Comparison of ENCODE assay signal across 2 cellular contexts in the genomic region with DNA sequence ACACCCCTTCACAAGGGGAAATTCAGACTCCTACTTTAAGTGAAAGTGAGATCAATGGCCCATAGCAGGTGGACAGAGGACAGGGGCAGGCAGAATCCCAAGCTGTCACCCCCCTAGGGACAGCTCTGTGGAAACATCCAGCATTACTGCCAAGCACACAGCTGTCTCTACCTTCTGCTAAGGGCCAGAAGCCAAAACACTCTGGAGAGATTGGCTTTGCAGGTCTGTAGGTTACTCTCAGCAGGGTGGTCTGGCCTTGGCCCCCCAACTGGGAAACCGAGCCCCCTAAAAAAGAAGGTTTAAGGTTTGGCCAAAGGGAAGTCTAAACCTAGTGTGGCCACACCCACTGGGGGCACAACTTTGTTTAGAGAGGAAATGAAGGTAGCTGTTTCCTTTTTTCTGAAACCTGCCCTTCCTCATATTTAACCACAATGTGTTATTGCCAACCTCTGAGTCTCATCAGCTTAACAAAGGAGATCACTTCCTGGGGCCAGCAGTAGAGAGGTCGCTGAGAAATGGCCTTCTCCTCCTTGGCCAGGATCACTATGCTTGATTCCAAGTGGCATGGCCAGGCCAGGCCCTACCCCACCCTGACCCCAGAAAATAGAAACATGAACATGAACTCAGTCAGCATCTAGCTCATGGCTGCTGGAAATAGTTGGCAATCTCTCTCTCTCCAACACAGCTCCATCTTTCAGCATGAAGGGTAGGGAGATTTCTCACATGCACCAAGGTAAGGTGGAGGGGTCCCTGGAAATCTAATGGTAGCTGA.
TF ChIP-seq lines count a peak whose summit lies in the region.

No MANE protein-coding gene starts in this region.

TF ChIP-seq in liver, 16 proteins besides CTCF, POLR2A, EP300 and RAD21:
- TF ChIP-seq FOXA2 (IDR thresholded peaks at IDR 0.05) (no peak), EGR1 (IDR thresholded peaks at IDR 0.05; ENCODE audit: low read depth in 2 of 2) (no peak), HNF4G (IDR thresholded peaks at IDR 0.05) (no peak), RXRA (IDR thresholded peaks at IDR 0.05) (no peak), GABPA (IDR thresholded peaks at IDR 0.05 in 1 of 2, conservative IDR thresholded peaks at IDR 0.05 in 1 of 2) (no peak), TAF1 (conservative IDR thresholded peaks at IDR 0.05) (no peak), SP1 (IDR thresholded peaks at IDR 0.05) (no peak), JUND (IDR thresholded peaks at IDR 0.05) (no peak), NR2F2 (IDR thresholded peaks at IDR 0.05) (no peak), YY1 (IDR thresholded peaks at IDR 0.05) (no peak)
- TF ChIP-seq, protein P1, sequence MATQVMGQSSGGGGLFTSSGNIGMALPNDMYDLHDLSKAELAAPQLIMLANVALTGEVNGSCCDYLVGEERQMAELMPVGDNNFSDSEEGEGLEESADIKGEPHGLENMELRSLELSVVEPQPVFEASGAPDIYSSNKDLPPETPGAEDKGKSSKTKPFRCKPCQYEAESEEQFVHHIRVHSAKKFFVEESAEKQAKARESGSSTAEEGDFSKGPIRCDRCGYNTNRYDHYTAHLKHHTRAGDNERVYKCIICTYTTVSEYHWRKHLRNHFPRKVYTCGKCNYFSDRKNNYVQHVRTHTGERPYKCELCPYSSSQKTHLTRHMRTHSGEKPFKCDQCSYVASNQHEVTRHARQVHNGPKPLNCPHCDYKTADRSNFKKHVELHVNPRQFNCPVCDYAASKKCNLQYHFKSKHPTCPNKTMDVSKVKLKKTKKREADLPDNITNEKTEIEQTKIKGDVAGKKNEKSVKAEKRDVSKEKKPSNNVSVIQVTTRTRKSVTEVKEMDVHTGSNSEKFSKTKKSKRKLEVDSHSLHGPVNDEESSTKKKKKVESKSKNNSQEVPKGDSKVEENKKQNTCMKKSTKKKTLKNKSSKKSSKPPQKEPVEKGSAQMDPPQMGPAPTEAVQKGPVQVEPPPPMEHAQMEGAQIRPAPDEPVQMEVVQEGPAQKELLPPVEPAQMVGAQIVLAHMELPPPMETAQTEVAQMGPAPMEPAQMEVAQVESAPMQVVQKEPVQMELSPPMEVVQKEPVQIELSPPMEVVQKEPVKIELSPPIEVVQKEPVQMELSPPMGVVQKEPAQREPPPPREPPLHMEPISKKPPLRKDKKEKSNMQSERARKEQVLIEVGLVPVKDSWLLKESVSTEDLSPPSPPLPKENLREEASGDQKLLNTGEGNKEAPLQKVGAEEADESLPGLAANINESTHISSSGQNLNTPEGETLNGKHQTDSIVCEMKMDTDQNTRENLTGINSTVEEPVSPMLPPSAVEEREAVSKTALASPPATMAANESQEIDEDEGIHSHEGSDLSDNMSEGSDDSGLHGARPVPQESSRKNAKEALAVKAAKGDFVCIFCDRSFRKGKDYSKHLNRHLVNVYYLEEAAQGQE (IDR thresholded peaks at IDR 0.05), result no peak
- TF ChIP-seq, protein P2, sequence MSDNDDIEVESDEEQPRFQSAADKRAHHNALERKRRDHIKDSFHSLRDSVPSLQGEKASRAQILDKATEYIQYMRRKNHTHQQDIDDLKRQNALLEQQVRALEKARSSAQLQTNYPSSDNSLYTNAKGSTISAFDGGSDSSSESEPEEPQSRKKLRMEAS (IDR thresholded peaks at IDR 0.05), result no peak
- TF ChIP-seq, protein P3, sequence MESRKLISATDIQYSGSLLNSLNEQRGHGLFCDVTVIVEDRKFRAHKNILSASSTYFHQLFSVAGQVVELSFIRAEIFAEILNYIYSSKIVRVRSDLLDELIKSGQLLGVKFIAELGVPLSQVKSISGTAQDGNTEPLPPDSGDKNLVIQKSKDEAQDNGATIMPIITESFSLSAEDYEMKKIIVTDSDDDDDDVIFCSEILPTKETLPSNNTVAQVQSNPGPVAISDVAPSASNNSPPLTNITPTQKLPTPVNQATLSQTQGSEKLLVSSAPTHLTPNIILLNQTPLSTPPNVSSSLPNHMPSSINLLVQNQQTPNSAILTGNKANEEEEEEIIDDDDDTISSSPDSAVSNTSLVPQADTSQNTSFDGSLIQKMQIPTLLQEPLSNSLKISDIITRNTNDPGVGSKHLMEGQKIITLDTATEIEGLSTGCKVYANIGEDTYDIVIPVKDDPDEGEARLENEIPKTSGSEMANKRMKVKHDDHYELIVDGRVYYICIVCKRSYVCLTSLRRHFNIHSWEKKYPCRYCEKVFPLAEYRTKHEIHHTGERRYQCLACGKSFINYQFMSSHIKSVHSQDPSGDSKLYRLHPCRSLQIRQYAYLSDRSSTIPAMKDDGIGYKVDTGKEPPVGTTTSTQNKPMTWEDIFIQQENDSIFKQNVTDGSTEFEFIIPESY (IDR thresholded peaks at IDR 0.05), result no peak
- TF ChIP-seq, protein P4, sequence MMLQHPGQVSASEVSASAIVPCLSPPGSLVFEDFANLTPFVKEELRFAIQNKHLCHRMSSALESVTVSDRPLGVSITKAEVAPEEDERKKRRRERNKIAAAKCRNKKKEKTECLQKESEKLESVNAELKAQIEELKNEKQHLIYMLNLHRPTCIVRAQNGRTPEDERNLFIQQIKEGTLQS (IDR thresholded peaks at IDR 0.05), result no peak
TF ChIP-seq in liver: peak in this region for 0.

TF ChIP-seq in HepG2, 621 proteins besides CTCF, POLR2A, EP300 and RAD21:
- no peak for TF ChIP-seq ARNT2 (CRISPR knock-in tag; IDR thresholded peaks at IDR 0.05; ENCODE audit: low read depth)
- TF ChIP-seq ZNF230 (CRISPR knock-in tag; IDR thresholded peaks at IDR 0.05), result no peak
- TF ChIP-seq ZNF234 (CRISPR knock-in tag; conservative IDR thresholded peaks at IDR 0.05), result no peak
- no peak for TF ChIP-seq ZNF724P (CRISPR knock-in tag; IDR thresholded peaks at IDR 0.05; ENCODE audit: borderline replicate concordance)
- TF ChIP-seq ATF7-NPFF (CRISPR knock-in tag; IDR thresholded peaks at IDR 0.05; ENCODE audit: low read depth), result no peak
- TF ChIP-seq, protein P5, sequence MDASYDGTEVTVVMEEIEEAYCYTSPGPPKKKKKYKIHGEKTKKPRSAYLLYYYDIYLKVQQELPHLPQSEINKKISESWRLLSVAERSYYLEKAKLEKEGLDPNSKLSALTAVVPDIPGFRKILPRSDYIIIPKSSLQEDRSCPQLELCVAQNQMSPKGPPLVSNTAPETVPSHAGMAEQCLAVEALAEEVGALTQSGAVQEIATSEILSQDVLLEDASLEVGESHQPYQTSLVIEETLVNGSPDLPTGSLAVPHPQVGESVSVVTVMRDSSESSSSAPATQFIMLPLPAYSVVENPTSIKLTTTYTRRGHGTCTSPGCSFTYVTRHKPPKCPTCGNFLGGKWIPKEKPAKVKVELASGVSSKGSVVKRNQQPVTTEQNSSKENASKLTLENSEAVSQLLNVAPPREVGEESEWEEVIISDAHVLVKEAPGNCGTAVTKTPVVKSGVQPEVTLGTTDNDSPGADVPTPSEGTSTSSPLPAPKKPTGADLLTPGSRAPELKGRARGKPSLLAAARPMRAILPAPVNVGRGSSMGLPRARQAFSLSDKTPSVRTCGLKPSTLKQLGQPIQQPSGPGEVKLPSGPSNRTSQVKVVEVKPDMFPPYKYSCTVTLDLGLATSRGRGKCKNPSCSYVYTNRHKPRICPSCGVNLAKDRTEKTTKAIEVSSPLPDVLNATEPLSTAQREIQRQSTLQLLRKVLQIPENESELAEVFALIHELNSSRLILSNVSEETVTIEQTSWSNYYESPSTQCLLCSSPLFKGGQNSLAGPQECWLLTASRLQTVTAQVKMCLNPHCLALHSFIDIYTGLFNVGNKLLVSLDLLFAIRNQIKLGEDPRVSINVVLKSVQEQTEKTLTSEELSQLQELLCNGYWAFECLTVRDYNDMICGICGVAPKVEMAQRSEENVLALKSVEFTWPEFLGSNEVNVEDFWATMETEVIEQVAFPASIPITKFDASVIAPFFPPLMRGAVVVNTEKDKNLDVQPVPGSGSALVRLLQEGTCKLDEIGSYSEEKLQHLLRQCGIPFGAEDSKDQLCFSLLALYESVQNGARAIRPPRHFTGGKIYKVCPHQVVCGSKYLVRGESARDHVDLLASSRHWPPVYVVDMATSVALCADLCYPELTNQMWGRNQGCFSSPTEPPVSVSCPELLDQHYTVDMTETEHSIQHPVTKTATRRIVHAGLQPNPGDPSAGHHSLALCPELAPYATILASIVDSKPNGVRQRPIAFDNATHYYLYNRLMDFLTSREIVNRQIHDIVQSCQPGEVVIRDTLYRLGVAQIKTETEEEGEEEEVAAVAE (CRISPR knock-in tag; IDR thresholded peaks at IDR 0.05; ENCODE audit: borderline replicate concordance), result no peak
- TF ChIP-seq SP5 (CRISPR knock-in tag; IDR thresholded peaks at IDR 0.05; ENCODE audit: borderline replicate concordance, low read depth), result no peak
- TF ChIP-seq, protein P6, sequence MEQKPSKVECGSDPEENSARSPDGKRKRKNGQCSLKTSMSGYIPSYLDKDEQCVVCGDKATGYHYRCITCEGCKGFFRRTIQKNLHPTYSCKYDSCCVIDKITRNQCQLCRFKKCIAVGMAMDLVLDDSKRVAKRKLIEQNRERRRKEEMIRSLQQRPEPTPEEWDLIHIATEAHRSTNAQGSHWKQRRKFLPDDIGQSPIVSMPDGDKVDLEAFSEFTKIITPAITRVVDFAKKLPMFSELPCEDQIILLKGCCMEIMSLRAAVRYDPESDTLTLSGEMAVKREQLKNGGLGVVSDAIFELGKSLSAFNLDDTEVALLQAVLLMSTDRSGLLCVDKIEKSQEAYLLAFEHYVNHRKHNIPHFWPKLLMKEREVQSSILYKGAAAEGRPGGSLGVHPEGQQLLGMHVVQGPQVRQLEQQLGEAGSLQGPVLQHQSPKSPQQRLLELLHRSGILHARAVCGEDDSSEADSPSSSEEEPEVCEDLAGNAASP (CRISPR knock-in tag; IDR thresholded peaks at IDR 0.05; ENCODE audit: borderline replicate concordance), result no peak
- TF ChIP-seq ZNF766 (CRISPR knock-in tag; IDR thresholded peaks at IDR 0.05; ENCODE audit: borderline replicate concordance), result no peak
- TF ChIP-seq SP1 (IDR thresholded peaks at IDR 0.05), result no peak
- no peak for TF ChIP-seq SP1 (CRISPR knock-in tag; IDR thresholded peaks at IDR 0.05)
TF ChIP-seq in HepG2: peak in this region for 0.
